21 cellular contexts compared by ENCODE assay signal in the genomic region with DNA sequence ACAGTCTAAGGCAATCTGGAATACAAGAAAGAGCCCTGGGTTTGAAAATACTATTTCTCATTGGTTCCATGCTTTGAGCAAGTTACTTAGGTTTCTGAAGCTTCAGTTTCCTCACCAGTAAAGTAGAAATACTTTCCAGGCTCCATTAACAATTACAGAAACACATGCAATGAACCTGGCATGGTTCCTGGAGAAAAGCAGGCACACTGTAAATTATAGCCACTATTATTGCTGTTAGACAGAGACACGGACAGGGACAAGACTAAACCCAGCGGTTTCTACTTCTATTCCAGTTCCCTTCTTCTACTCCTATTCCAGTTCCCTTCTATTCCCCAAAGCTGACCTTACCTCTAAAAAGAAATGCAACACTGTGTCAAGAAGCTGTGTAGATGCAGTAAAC. TPM values are rescaled to one million over a fixed set of nuclear protein-coding genes. Genes with fewer than 3 reads are reported as not detected.
"Had no signal": no experiment of that assay in that cellular context is flagged by ENCODE, and none has a peak within 500 bp of the region (broad histone marks: within the 10 kb centered on the region; RNA-seq: fewer than 3 reads in every experiment).

No MANE protein-coding gene starts in this region.

- H3K27me3 ChIP-seq: adrenal gland, breast epithelium, neutrophil, pancreas, upper lobe of right lung had no signal

- H3K27ac Mint-ChIP-seq: activated naive CD4-positive, alpha-beta T cell treated with anti-CD3 and anti-CD28 coated beads, Interleukin-2, amount 50 U/mL, for 72 hours; activated T-helper 1 cell treated with anti-CD3 and anti-CD28 coated beads, Interleukin-12 subunit alpha, Interleukin-12 subunit beta, Interleukin-2, Interleukin-4 antibody, amounts not matched to agents 30 ng/mL and 10 ng/mL and 1 ng/mL, durations not matched to agents 14 hours and 24 hours and 36 hours; natural killer cell had no signal

- ATAC-seq: activated naive CD4-positive, alpha-beta T cell treated with anti-CD3 and anti-CD28 coated beads, Interleukin-2, amount 50 U/mL, for 72 hours; left cardiac atrium; natural killer cell; pancreas; sciatic nerve; upper lobe of right lung had no signal

- H3K36me3 Mint-ChIP-seq: natural killer cell had no signal

- H3K4me3 Mint-ChIP-seq: activated T-helper 1 cell treated with anti-CD3 and anti-CD28 coated beads, Interleukin-12 subunit alpha, Interleukin-12 subunit beta, Interleukin-2, Interleukin-4 antibody, amounts not matched to agents 30 ng/mL and 10 ng/mL and 1 ng/mL, durations not matched to agents 14 hours and 24 hours and 36 hours; natural killer cell had no signal

- H3K4me3 ChIP-seq: adrenal gland, breast epithelium, pancreas, smooth muscle cell, upper lobe of right lung had no signal

- H3K9me3 Mint-ChIP-seq: activated naive CD4-positive, alpha-beta T cell treated with anti-CD3 and anti-CD28 coated beads, Interleukin-2, amount 50 U/mL, for 72 hours; activated T-helper 1 cell treated with anti-CD3 and anti-CD28 coated beads, Interleukin-12 subunit alpha, Interleukin-12 subunit beta, Interleukin-2, Interleukin-4 antibody, amounts not matched to agents 30 ng/mL and 10 ng/mL and 1 ng/mL, durations not matched to agents 14 hours and 24 hours and 36 hours; natural killer cell; stimulated activated naive B cell treated with anti-CD40 and anti-IgM and Interleukin-4, amounts not matched to agents 10 μg/mL and 1 μg/mL and 100 μg/mL, for 72 hours had no signal

- H3K36me3 ChIP-seq: adrenal gland, breast epithelium, neutrophil, pancreas, upper lobe of right lung had no signal

- DNase-seq: activated CD4-positive, alpha-beta T cell treated with anti-CD3 and anti-CD28 coated beads, Interleukin-2, amount 50 U/mL, for 48 hours; activated gamma-delta T cell treated with Interleukin-2 at 50 U/mL for 16 hours; adrenal gland; cerebellar nuclear complex; cortex of kidney; effector CD4-positive, alpha-beta T cell; left cardiac atrium; natural killer cell; pancreas; stimulated activated CD4-positive, alpha-beta T cell treated with anti-CD3 and anti-CD28 coated beads, Interleukin-4, amount 100 ng/mL, for 24 hours; stimulated activated naive B cell treated with anti-CD40 and anti-IgM and Interleukin-4, amounts not matched to agents 10 μg/mL and 1 μg/mL and 100 μg/mL, for 72 hours; upper lobe of right lung had no signal

- H3K27me3 Mint-ChIP-seq: stimulated activated naive B cell treated with anti-CD40 and anti-IgM and Interleukin-4, amounts not matched to agents 10 μg/mL and 1 μg/mL and 100 μg/mL, for 72 hours had no signal

RNA-seq across cellular contexts. Expression of gene C1QTNF9B, which starts 49.3 kb away (rescaled TPM):
- total RNA-seq: activated naive CD4-positive, alpha-beta T cell treated with anti-CD3 and anti-CD28 coated beads, Interleukin-2, amount 50 U/mL, for 72 hours; activated T-helper 1 cell treated with anti-CD3 and anti-CD28 coated beads, Interleukin-12 subunit alpha, Interleukin-12 subunit beta, Interleukin-2, Interleukin-4 antibody, amounts not matched to agents 30 ng/mL and 10 ng/mL and 1 ng/mL, durations not matched to agents 14 hours and 24 hours and 36 hours; adrenal gland; astrocyte; glomerular endothelial cell; lower leg skin; natural killer cell; smooth muscle cell; upper lobe of right lung had no signal
